Comparison of ENCODE assay signal across 8 cellular contexts in the genomic region with DNA sequence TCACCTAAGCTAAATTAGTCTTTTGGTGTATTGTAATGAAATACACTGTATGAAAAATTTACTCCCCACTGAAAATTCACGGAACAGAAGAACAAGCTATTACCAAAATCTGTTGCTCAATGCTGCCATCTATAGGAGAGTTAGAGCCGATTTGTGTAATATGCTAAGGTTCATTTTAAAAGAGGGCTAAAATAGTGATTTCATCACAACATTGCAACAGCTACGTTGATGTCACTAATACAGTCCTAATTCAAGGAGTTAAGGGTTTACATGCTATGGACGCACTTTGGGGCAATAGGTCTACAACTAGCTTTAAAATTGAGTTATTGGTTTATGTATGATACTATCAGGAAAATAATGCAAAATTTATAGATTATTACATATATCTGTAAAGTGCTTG. TPM values are rescaled to one million over a fixed set of nuclear protein-coding genes. Genes with fewer than 3 reads are reported as not detected.
DNase-seq lines count a peak whose midpoint lies in the region; ATAC-seq, FAIRE-seq and TF ChIP-seq lines count a peak whose summit lies in the region.

No MANE protein-coding gene starts in this region.

- no peak for ATAC-seq in stimulated activated naive CD8-positive, alpha-beta T cell treated with anti-CD3 and anti-CD28 coated beads, Interleukin-15, Interleukin-2, amounts not matched to agents 100 U/mL and 50 U/mL, for 24 hours
- ATAC-seq in Right ventricle myocardium superior (ENCODE audit: poor library complexity): no peak

- H3K27ac ChIP-seq in BLaER1 (no peak overlapping the region), ascending aorta (no peak overlapping the region)

- H3K27me3 ChIP-seq in BLaER1 (no peaks in the 10 kb centered on the region), ascending aorta (peaks cover 5% of the 10 kb centered on the region)

- peaks cover 6% of the 10 kb centered on the region for H4K20me1 ChIP-seq in BLaER1

- H3K9me3 Mint-ChIP-seq in type B pancreatic cell: no peaks in the 10 kb centered on the region

- H3K4me3 ChIP-seq in BLaER1 (no peak overlapping the region), ascending aorta (no peak overlapping the region)

- H3K36me3 ChIP-seq in BLaER1 (0 out of 2 replicates have a peak, but pooled peaks cover 2% of the 10 kb centered on the region), ascending aorta (peaks cover 0 to 1% of the 10 kb centered on the region in 2 donors)

- intact Hi-C loops in ascending aorta (cut with DNase I): loop anchor here (5.0 kb wide), 2 partner anchors 685 to 1035 kb away; no protein-coding TSS in a partner anchor
- intact Hi-C loops in Right ventricle myocardium superior (cut with DNase I): loop anchor here (5.0 to 10.0 kb wide), 3 partner anchors 180 to 1138 kb away; no protein-coding TSS in a partner anchor

- H3K9ac ChIP-seq in BLaER1: no peak overlapping the region

- no peak for TF ChIP-seq POLR2A in H54 (IDR thresholded peaks at IDR 0.05; ENCODE audit: low read depth, low read length)

- H3K27me3 Mint-ChIP-seq in type B pancreatic cell: peaks cover 8% of the 10 kb centered on the region

- no peak for DNase-seq in H54 (ENCODE audit: insufficient read length, low spot score)
- peak; percentile 73 for DNase-seq in NCI-H345 treated with DMSO at 0.1 percent for 48 hours (lab: John Stamatoyannopoulos, UW; ENCODE audit: unreplicated experiment)
- DNase-seq in ascending aorta (ENCODE audit: low spot score in 2 of 2): no peak
- no peak for DNase-seq in type B pancreatic cell (ENCODE audit: extremely low spot score, unreplicated experiment)
- no peak for DNase-seq in stimulated activated naive CD8-positive, alpha-beta T cell treated with anti-CD3 and anti-CD28 coated beads, Interleukin-15, Interleukin-2, amounts not matched to agents 100 U/mL and 50 U/mL, for 24 hours
- no peak for DNase-seq in Right ventricle myocardium superior

- TF ChIP-seq CTCF in ascending aorta (IDR thresholded peaks at IDR 0.05) (peak; percentile 58 to 72 (median 58)), type B pancreatic cell (conservative IDR thresholded peaks at IDR 0.05) (peak; percentile 91)

- peaks cover 21% of the 10 kb centered on the region for H3K4me1 Mint-ChIP-seq in type B pancreatic cell (ENCODE audit: unreplicated experiment)

- FAIRE-seq in H54 (lab: Jason Lieb, UNC) (peak; percentile 96), islet of Langerhans (lab: Jason Lieb, UNC) (peak; percentile 99)

- H3K36me3 Mint-ChIP-seq in type B pancreatic cell: peaks cover 4% of the 10 kb centered on the region

- peak overlapping the region; percentile 15 for H3K4me3 Mint-ChIP-seq in type B pancreatic cell

- H3K4me1 ChIP-seq in BLaER1: peaks cover 27% of the 10 kb centered on the region
- peaks cover 0 to 21% of the 10 kb centered on the region in 2 donors for H3K4me1 ChIP-seq in ascending aorta

- H3K9me3 ChIP-seq in BLaER1: no peaks in the 10 kb centered on the region
- H3K9me3 ChIP-seq in ascending aorta: no peaks in the 10 kb centered on the region

- no peak overlapping the region for H3K27ac Mint-ChIP-seq in type B pancreatic cell

- H3K4me2 ChIP-seq in BLaER1: peak overlapping the region; percentile 94; the same call in 1 of the 2 replicates

RNA-seq across cellular contexts. Expression of a gene that starts 3.0 kb away (rescaled TPM):
- total RNA-seq in ascending aorta (18.6 TPM), type B pancreatic cell (ENCODE audit: low replicate concordance) (16.0 and 25.9 TPM in 2 replicates), Right ventricle myocardium superior (17.6 TPM)

RNA-seq across cellular contexts. Expression of a gene that starts 33.3 kb away (rescaled TPM):
- total RNA-seq in ascending aorta (3.7 TPM), type B pancreatic cell (ENCODE audit: low replicate concordance) (32.0 and 34.9 TPM in 2 replicates), Right ventricle myocardium superior (29.5 TPM)
